ENCODE assay signal across 8 cellular contexts in genomic region chr10:27240212-27240890, GRCh38. TPM values are rescaled to one million over a fixed set of nuclear protein-coding genes. Genes with fewer than 3 reads are reported as not detected.
DNase-seq lines count a peak whose midpoint lies in the region; ATAC-seq, FAIRE-seq and TF ChIP-seq lines count a peak whose summit lies in the region.

Gene ACBD5, minus strand, starts transcription at chr10:27240797. Its CDS starts 109 bp downstream, at chr10:27240688.

- TF ChIP-seq POLR2A in GM12892 (IDR thresholded peaks at IDR 0.05; ENCODE audit: low read depth, low read length) (peak; percentile 62; the same call in 1 of the 2 replicates), prostate gland (IDR thresholded peaks at IDR 0.05) (no peak)

- FAIRE-seq in GM12892 (lab: Jason Lieb, UNC) (peak; percentile 86), D721Med (lab: Jason Lieb, UNC) (no peak)

- DNase-seq in GM12892 (ENCODE audit: insufficient read length), result peak; percentile 48
- peak; percentile 33 for DNase-seq in NCI-H128 (lab: John Stamatoyannopoulos, UW; ENCODE audit: unreplicated experiment)
- peak; percentile 94 for DNase-seq in left ventricle myocardium superior
- peak; percentile 82 for DNase-seq in prostate gland (ENCODE audit: low spot score)
- DNase-seq in D721Med (ENCODE audit: insufficient read length, low spot score), result no peak

- no peaks in the 10 kb centered on the region for H3K27me3 ChIP-seq in prostate gland (replicated peaks; ENCODE audit: insufficient read depth)

- intact Hi-C loops in T-helper 2 cell treated with Interferon-gamma antibody and Interleukin-4, amounts not matched to agents 100 ng/mL and 5 ng/mL, for 36 hours (cut with micrococcal nuclease), result loop anchor here (5.0 kb wide), 5 partner anchors 122 to 1127 kb away; partner anchors contain the start of gene PDSS1
- intact Hi-C loops in left ventricle myocardium superior (cut with micrococcal nuclease), result no loop called here
- intact Hi-C loops in prostate gland (cut with DNase I), result loop anchor here (2.0 kb wide), 1 partner anchor 86 kb away; the partner anchor contains the start of genes MASTL and YME1L1

- H3K27ac ChIP-seq in angular gyrus (ENCODE audit: low read depth, low read length) (peak within 1 kb of the TSS; percentile 97), prostate gland (peak within 1 kb of the TSS; percentile 97)

- TF ChIP-seq CTCF in prostate gland (IDR thresholded peaks at IDR 0.05) (no peak), D721Med (IDR thresholded peaks at IDR 0.05; ENCODE audit: insufficient read depth, missing control alignments) (no peak)

- peaks cover 3% of the 10 kb centered on the region for H3K4me1 ChIP-seq in prostate gland (replicated peaks)

- ATAC-seq in HG02642 (IDR thresholded peaks at IDR 0.05; ENCODE audit: poor library complexity, unreplicated experiment) (peak; percentile 52), left ventricle myocardium superior (peak; percentile 83)

- no peaks in the 10 kb centered on the region for H3K36me3 ChIP-seq in prostate gland

- H3K9me3 ChIP-seq in prostate gland, result no peaks in the 10 kb centered on the region

- peak within 1 kb of the TSS; percentile 72 for H3K4me3 ChIP-seq in prostate gland

- WGBS in prostate gland, result under 1% methylated on average over 40 of the region's 48 CpGs

RNA-seq across cellular contexts. Expression of gene ACBD5, which starts in this region (rescaled TPM):
- polyA plus RNA-seq in GM12892 (2012; ENCODE audit: missing spikeins), result 16.5 TPM
- 19.5 and 19.7 TPM in 2 replicates for total RNA-seq in T-helper 2 cell treated with Interferon-gamma antibody and Interleukin-4, amounts not matched to agents 100 ng/mL and 5 ng/mL, for 36 hours
- 87.7 TPM for total RNA-seq in left ventricle myocardium superior
- total RNA-seq in prostate gland, result 10 to 100 TPM; 28.9 to 33.7 TPM
